ENCODE assay signal across 24 cellular contexts in genomic region chr2:53438056-53438455, GRCh38.
"Had no signal": no experiment of that assay in that cellular context is flagged by ENCODE, and none has a peak within 500 bp of the region (broad histone marks: within the 10 kb centered on the region; RNA-seq: fewer than 3 reads in every experiment).

No MANE protein-coding gene starts in this region.

- H3K4me3 ChIP-seq: esophagus squamous epithelium, hepatocyte, prostate gland, uterus had no signal

- H3K4me1 ChIP-seq: esophagus squamous epithelium, prostate gland, uterus had no signal

- H3K27me3 ChIP-seq: esophagus squamous epithelium, hepatocyte, uterus had no signal

- H3K36me3 ChIP-seq: esophagus squamous epithelium, prostate gland, uterus had no signal

- DNase-seq: activated CD4-positive, alpha-beta T cell treated with anti-CD3 and anti-CD28 coated beads for 4 hours; activated CD8-positive, alpha-beta memory T cell treated with anti-CD3 and anti-CD28 coated beads, Interleukin-2, amount 50 U/mL, for 48 hours; activated gamma-delta T cell; activated T-cell treated with anti-CD3 and anti-CD28 coated beads, Interleukin-2, amount 50 U/mL, for 72 hours; effector CD8-positive, alpha-beta T cell; esophagus squamous epithelium; mesendoderm; nephron progenitor cell; occipital lobe; stimulated activated CD4-positive, alpha-beta T cell treated with anti-CD3 and anti-CD28 coated beads, Interleukin-12 subunit alpha, Interleukin-12 subunit beta, amount 100 ng/mL, for 4 hours; stimulated activated CD4-positive, alpha-beta T cell treated with anti-CD3 and anti-CD28 coated beads, Interleukin-2, amount 100 ng/mL, for 24 hours; T-helper 17 cell; uterus had no signal

- H3K27me3 Mint-ChIP-seq: brain; central memory CD8-positive, alpha-beta T cell had no signal

- H3K9me3 ChIP-seq: esophagus squamous epithelium, prostate gland, uterus had no signal

- H3K36me3 Mint-ChIP-seq: activated naive CD4-positive, alpha-beta T cell treated with anti-CD3 and anti-CD28 coated beads, Interleukin-2, amount 50 U/mL, for 72 hours; brain; stimulated activated effector memory CD8-positive, alpha-beta T cell treated with anti-CD3 and anti-CD28 coated beads, Interleukin-12 subunit alpha, Interleukin-12 subunit beta, amount 100 ng/mL, for 72 hours; WTC11 had no signal

- ATAC-seq: activated naive CD4-positive, alpha-beta T cell treated with anti-CD3 and anti-CD28 coated beads, Interleukin-2, amount 50 U/mL, for 72 hours; activated T-cell treated with anti-CD3 and anti-CD28 coated beads, Interleukin-2, amount 50 U/mL, for 72 hours; sciatic nerve; stimulated activated effector memory CD8-positive, alpha-beta T cell treated with anti-CD3 and anti-CD28 coated beads, Interleukin-12 subunit alpha, Interleukin-12 subunit beta, amount 100 ng/mL, for 72 hours; T-helper 17 cell; WTC11 had no signal

- FAIRE-seq: endothelial cell of umbilical vein, keratinocyte, TTC549 had no signal

- H3K27ac ChIP-seq: esophagus squamous epithelium, hepatocyte, prostate gland, uterus had no signal

- H3K27ac Mint-ChIP-seq: activated naive CD4-positive, alpha-beta T cell treated with anti-CD3 and anti-CD28 coated beads, Interleukin-2, amount 50 U/mL, for 72 hours; activated T-cell treated with anti-CD3 and anti-CD28 coated beads, Interleukin-2, amount 50 U/mL, for 72 hours; nephron progenitor cell; stimulated activated effector memory CD8-positive, alpha-beta T cell treated with anti-CD3 and anti-CD28 coated beads, Interleukin-12 subunit alpha, Interleukin-12 subunit beta, amount 100 ng/mL, for 72 hours; T-helper 17 cell; WTC11 had no signal

- H3K9me3 Mint-ChIP-seq: activated naive CD4-positive, alpha-beta T cell treated with anti-CD3 and anti-CD28 coated beads, Interleukin-2, amount 50 U/mL, for 72 hours; activated T-cell treated with anti-CD3 and anti-CD28 coated beads, Interleukin-2, amount 50 U/mL, for 72 hours; brain; central memory CD8-positive, alpha-beta T cell; nephron progenitor cell; stimulated activated effector memory CD8-positive, alpha-beta T cell treated with anti-CD3 and anti-CD28 coated beads, Interleukin-12 subunit alpha, Interleukin-12 subunit beta, amount 100 ng/mL, for 72 hours; WTC11 had no signal

- H3K4me1 Mint-ChIP-seq: central memory CD8-positive, alpha-beta T cell; nephron progenitor cell; stimulated activated effector memory CD8-positive, alpha-beta T cell treated with anti-CD3 and anti-CD28 coated beads, Interleukin-12 subunit alpha, Interleukin-12 subunit beta, amount 100 ng/mL, for 72 hours; T-helper 17 cell had no signal

- H3K4me3 Mint-ChIP-seq: activated T-cell treated with anti-CD3 and anti-CD28 coated beads, Interleukin-2, amount 50 U/mL, for 72 hours; brain; central memory CD8-positive, alpha-beta T cell; nephron progenitor cell; stimulated activated effector memory CD8-positive, alpha-beta T cell treated with anti-CD3 and anti-CD28 coated beads, Interleukin-12 subunit alpha, Interleukin-12 subunit beta, amount 100 ng/mL, for 72 hours; T-helper 17 cell; WTC11 had no signal
